ENCODE assay signal across 13 cellular contexts in genomic region chr4:150569384-150569987, GRCh38. TPM values are rescaled to one million over a fixed set of nuclear protein-coding genes. Genes with fewer than 3 reads are reported as not detected.
A peak's percentile ranks its signal among the peaks of the same experiment; 100 is the strongest.
DNase-seq lines count a peak whose midpoint lies in the region; ATAC-seq, FAIRE-seq and TF ChIP-seq lines count a peak whose summit lies in the region.
"Had no signal": no experiment of that assay in that cellular context is flagged by ENCODE, and none has a peak within 500 bp of the region (broad histone marks: within the 10 kb centered on the region; RNA-seq: fewer than 3 reads in every experiment).

No MANE protein-coding gene starts in this region.

- ATAC-seq in PC-3, result no peak
- ATAC-seq: activated naive CD4-positive, alpha-beta T cell treated with anti-CD3 and anti-CD28 coated beads, Interleukin-2, amount 50 U/mL, for 72 hours; left lobe of liver had no signal

- TF ChIP-seq POLR2A in GM12891 (IDR thresholded peaks at IDR 0.05; ENCODE audit: low read depth, low read length), result no peak
- no peak for TF ChIP-seq POLR2A in sigmoid colon (IDR thresholded peaks at IDR 0.05)

- no peak overlapping the region for H2AFZ ChIP-seq in PC-3 (ENCODE audit: low read length)

- H3K4me2 ChIP-seq in PC-3 (ENCODE audit: low read length), result no peak overlapping the region

- H3K36me3 ChIP-seq in PC-3 (ENCODE audit: low read depth, low read length) (no peaks in the 10 kb centered on the region), sigmoid colon (peaks cover 0 to 6% (median 0%) of the 10 kb centered on the region in 4 donors)

- WGBS in sigmoid colon, 2 donors, result 77 to 84% methylated on average over 5 of the region's 5 CpGs

- no peaks in the 10 kb centered on the region for H3K9me3 ChIP-seq in PC-3 (ENCODE audit: low read length)
- peaks cover 0 to 5% (median 0%) of the 10 kb centered on the region in 4 donors for H3K9me3 ChIP-seq in sigmoid colon

- no peak overlapping the region for H3K9ac ChIP-seq in PC-3 (ENCODE audit: low read length)

- intact Hi-C loops in PC-3 (cut with micrococcal nuclease), result no loop called here
- intact Hi-C loops in sigmoid colon (cut with DNase I), result no loop called here

- no peak for TF ChIP-seq EP300 in sigmoid colon (IDR thresholded peaks at IDR 0.05)

- no peaks in the 10 kb centered on the region for H3K9me2 ChIP-seq in PC-3 (replicated peaks; ENCODE audit: low read length)

- CTCF ChIA-PET in PC-3 (lab: Charles Lee), result no interaction called here

- no peaks in the 10 kb centered on the region for H4K20me1 ChIP-seq in PC-3 (ENCODE audit: low read length)

- H3K4me3 ChIP-seq in PC-3 (ENCODE audit: low read length), result no peak overlapping the region
- peak overlapping the region in 1 of 4 donors; percentile 4 for H3K4me3 ChIP-seq in sigmoid colon
- no peak overlapping the region for H3K4me3 ChIP-seq in coronary artery
- H3K4me3 ChIP-seq: dorsolateral prefrontal cortex had no signal

- DNase-seq in GM12891 (ENCODE audit: insufficient read length, low spot score) (no peak), PC-3 (peak; percentile 19), fibroblast of peridontal ligament (ENCODE audit: extremely low read depth) (peak; percentile 79), sigmoid colon (peak; percentile 75), AG20443 (ENCODE audit: low spot score) (no peak), OCI-M1 (lab: John Stamatoyannopoulos, UW) (no peak), coronary artery (ENCODE audit: low spot score) (no peak)
- DNase-seq: dorsolateral prefrontal cortex, NCI-H1105, NCI-H526, Right ventricle myocardium superior had no signal

- FAIRE-seq in GM12891 (lab: Jason Lieb, UNC), result peak; percentile 57

- H3K27me3 ChIP-seq in PC-3 (ENCODE audit: low read length), result no peaks in the 10 kb centered on the region
- H3K27me3 ChIP-seq in sigmoid colon, result no peaks in the 10 kb centered on the region
- H3K27me3 ChIP-seq: dorsolateral prefrontal cortex had no signal

- POLR2A ChIA-PET in PC-3 (lab: Charles Lee; ENCODE audit: unreplicated experiment), result no interaction called here

- H3K27ac ChIP-seq in PC-3 (ENCODE audit: low read length), result no peak overlapping the region
- H3K27ac ChIP-seq in sigmoid colon, result peak overlapping the region in 3 of 4 donors; percentile 90 to 93 (median 92)
- H3K27ac ChIP-seq in coronary artery, result no peak overlapping the region
- H3K27ac ChIP-seq: dorsolateral prefrontal cortex had no signal

- H3K4me1 ChIP-seq in PC-3 (ENCODE audit: insufficient read depth, low read length) (peaks cover 13% of the 10 kb centered on the region; the same call in 1 of the 2 replicates), sigmoid colon (peaks cover 0 to 74% (median 54%) of the 10 kb centered on the region in 4 donors)

- BruUV-seq in PC-3 (replicated peaks; lab: Mats Ljungman, UMichigan), result no TSS peak

- H3K79me2 ChIP-seq in PC-3 (ENCODE audit: low read length), result no peaks in the 10 kb centered on the region

- TF ChIP-seq CTCF in PC-3 (conservative IDR thresholded peaks at IDR 0.05; ENCODE audit: low read depth, low read length), result no peak
- TF ChIP-seq CTCF in sigmoid colon (IDR thresholded peaks at IDR 0.05), result no peak
- TF ChIP-seq CTCF in coronary artery (IDR thresholded peaks at IDR 0.05), result no peak

- no peaks in the 10 kb centered on the region for H3F3A ChIP-seq in PC-3 (ENCODE audit: low read length, unreplicated experiment)

TF ChIP-seq in GM12891, 5 proteins besides CTCF, POLR2A, EP300 and RAD21:
- TF ChIP-seq POLR2AphosphoS5 (IDR thresholded peaks at IDR 0.05; ENCODE audit: low read depth, low read length), result no peak
- TF ChIP-seq TAF1 (IDR thresholded peaks at IDR 0.05; ENCODE audit: low read depth, low read length), result no peak
- no peak for TF ChIP-seq PAX5 (IDR thresholded peaks at IDR 0.05; ENCODE audit: insufficient read depth, low read length, severe bottlenecking)
- TF ChIP-seq SPI1 (IDR thresholded peaks at IDR 0.05; ENCODE audit: low read depth, low read length), result no peak
- no peak for TF ChIP-seq POU2F2 (IDR thresholded peaks at IDR 0.05; ENCODE audit: low read depth, low read length)
TF ChIP-seq in GM12891: peak in this region for 0.

RNA-seq across cellular contexts. Expression of gene MAB21L2, which starts 12.5 kb away (rescaled TPM):
- 0.08 TPM for polyA plus RNA-seq in GM12891 (2012; ENCODE audit: low read depth, missing spikeins)
- total RNA-seq in PC-3 (2014; rRNA removed), result not detected in 2 replicates
- total RNA-seq in sigmoid colon, result 100 to 1,000 TPM; 282 to 693 (median 543) TPM
- 10 to 100 TPM in 2 of 3 donors, 1 to 10 TPM in 1; 2.3 to 40.2 (median 23.4) TPM for polyA plus RNA-seq in sigmoid colon
- total RNA-seq: activated naive CD4-positive, alpha-beta T cell treated with anti-CD3 and anti-CD28 coated beads, Interleukin-2, amount 50 U/mL, for 72 hours had no signal

Comparison
In these comparisons a context has a peak if more than half of its experiments do, and no peak if none do; other contexts are left out.
1. DNase-seq: peak in PC-3 (single experiment), fibroblast of peridontal ligament (single experiment) and sigmoid colon (single experiment); none in GM12891 (single experiment), AG20443 (single experiment), OCI-M1 (single experiment) and coronary artery (single experiment).
2. H3K27ac ChIP-seq: peak in sigmoid colon (3 of 4); none in PC-3 (single experiment) and coronary artery (0 of 2).
3. RNA of gene MAB21L2, which starts 12.5 kb away (total RNA-seq): 282 to 693 TPM in sigmoid colon; not detected in PC-3; every median in the first group is over 100 times any median in the second.